17 cellular contexts compared by ENCODE assay signal in genomic region chr17:55705847-55706246, GRCh38. TPM values are rescaled to one million over a fixed set of nuclear protein-coding genes. Genes with fewer than 3 reads are reported as not detected.
A peak's percentile ranks its signal among the peaks of the same experiment; 100 is the strongest.
DNase-seq lines count a peak whose midpoint lies in the region; ATAC-seq and TF ChIP-seq lines count a peak whose summit lies in the region.
"Had no signal": no experiment of that assay in that cellular context is flagged by ENCODE, and none has a peak within 500 bp of the region (broad histone marks: within the 10 kb centered on the region; RNA-seq: fewer than 3 reads in every experiment).

No MANE protein-coding gene starts in this region.

- no peak overlapping the region for H3K27ac ChIP-seq in osteoblast (ENCODE audit: low read depth, low read length)
- H3K27ac ChIP-seq: adrenal gland, ovary had no signal

- TF ChIP-seq CTCF in Calu3 (IDR thresholded peaks at IDR 0.05; ENCODE audit: unreplicated experiment): no peak
- no peak for TF ChIP-seq CTCF in osteoblast (IDR thresholded peaks at IDR 0.05; ENCODE audit: extremely low read depth, low read depth, low read length)

- no peaks in the 10 kb centered on the region for H3K36me3 ChIP-seq in osteoblast (ENCODE audit: insufficient read depth, low read length)
- H3K36me3 ChIP-seq: adrenal gland, ovary had no signal

- intact Hi-C loops in Calu3 (cut with micrococcal nuclease; ENCODE audit: unreplicated experiment): no loop called here

- no TSS peak for BruUV-seq in Calu3 (replicated peaks; lab: Mats Ljungman, UMichigan)

- peak overlapping the region; percentile 44 for H3K27ac Mint-ChIP-seq in Calu3 (ENCODE audit: unreplicated experiment)
- H3K27ac Mint-ChIP-seq: stimulated activated naive CD8-positive, alpha-beta T cell treated with anti-CD3 and anti-CD28 coated beads, Interleukin-15, Interleukin-2, amounts not matched to agents 100 ng/mL and 50 ng/mL, for 24 hours had no signal

- H3K4me2 ChIP-seq in osteoblast (ENCODE audit: insufficient read depth, low read length): no peak overlapping the region

- no peaks in the 10 kb centered on the region for H3K79me2 ChIP-seq in osteoblast (ENCODE audit: insufficient read depth, low read length)

- ATAC-seq in GM19043 (IDR thresholded peaks at IDR 0.05; ENCODE audit: low read depth, unreplicated experiment) (peak; percentile 54), HG03175 (IDR thresholded peaks at IDR 0.05; ENCODE audit: unreplicated experiment) (peak; percentile 70)

- CTCF ChIA-PET in Calu3 (lab: Charles Lee): no interaction called here

- no peak overlapping the region for H3K4me3 Mint-ChIP-seq in Calu3 (ENCODE audit: low read depth, unreplicated experiment)
- H3K4me3 Mint-ChIP-seq: stimulated activated naive CD8-positive, alpha-beta T cell treated with anti-CD3 and anti-CD28 coated beads, Interleukin-15, Interleukin-2, amounts not matched to agents 100 ng/mL and 50 ng/mL, for 24 hours had no signal

- no peak overlapping the region for H3K4me3 ChIP-seq in osteoblast (ENCODE audit: insufficient read depth, low read length)
- H3K4me3 ChIP-seq: adrenal gland, lung, ovary had no signal

- peaks cover 3% of the 10 kb centered on the region for H3K4me1 ChIP-seq in osteoblast (ENCODE audit: insufficient read depth, low read length)

- H2AFZ ChIP-seq in osteoblast (ENCODE audit: low read length): no peak overlapping the region

- H3K27me3 ChIP-seq in osteoblast (ENCODE audit: insufficient read depth, low read length): no peaks in the 10 kb centered on the region
- H3K27me3 ChIP-seq: adrenal gland, ovary had no signal

- no peaks in the 10 kb centered on the region for H3K36me3 Mint-ChIP-seq in Calu3 (ENCODE audit: insufficient read depth, unreplicated experiment)

- no peaks in the 10 kb centered on the region for H4K20me1 ChIP-seq in osteoblast (ENCODE audit: insufficient read depth, low read length)

- no peaks in the 10 kb centered on the region for H3K9me3 ChIP-seq in osteoblast (ENCODE audit: low read depth, low read length)
- H3K9me3 ChIP-seq: adrenal gland, ovary had no signal

- DNase-seq in Calu3: no peak
- DNase-seq in SW480 (ENCODE audit: low spot score): peak; percentile 62
- DNase-seq in T-helper 9 cell: no peak
- no peak for DNase-seq in stimulated activated CD4-positive, alpha-beta T cell treated with anti-CD3 and anti-CD28 coated beads, Interleukin-4, amount 100 ng/mL, for 1 hour
- DNase-seq in osteoblast (ENCODE audit: insufficient read length, low spot score, missing footprints): no peak
- DNase-seq in C1 segment of cervical spinal cord (lab: John Stamatoyannopoulos, UW): no peak
- DNase-seq: adrenal gland; effector CD8-positive, alpha-beta T cell; GF-D8; NCI-H1105; ovary; stimulated activated CD4-positive, alpha-beta T cell treated with anti-CD3 and anti-CD28 coated beads, Interleukin-1b, Interleukin-23, amount 100 ng/mL, for 48 hours had no signal

- no peaks in the 10 kb centered on the region for H3K27me3 Mint-ChIP-seq in Calu3 (ENCODE audit: unreplicated experiment)

- H3K4me1 Mint-ChIP-seq in Calu3 (ENCODE audit: low read depth, unreplicated experiment): peaks cover 41% of the 10 kb centered on the region

- no peaks in the 10 kb centered on the region for H3K9me3 Mint-ChIP-seq in Calu3 (ENCODE audit: low read depth, unreplicated experiment)

RNA-seq across cellular contexts. Expression of gene TMEM100, which starts 16.8 kb away (rescaled TPM):
- total RNA-seq in Calu3 (2022) (not detected in 2 replicates), osteoblast (0.36 and 0.59 TPM in 2 replicates)
- total RNA-seq: T-helper 2 cell treated with Interferon-gamma antibody and Interleukin-4, amounts not matched to agents 100 ng/mL and 5 ng/mL, for 36 hours had no signal

RNA-seq across cellular contexts. Expression of gene PCTP, which starts 45.0 kb away (rescaled TPM):
- total RNA-seq in Calu3 (2022) (19.6 and 20.1 TPM in 2 replicates), osteoblast (9.4 and 9.8 TPM in 2 replicates)
